ENCODE assay signal across 1 cellular context in the genomic region with DNA sequence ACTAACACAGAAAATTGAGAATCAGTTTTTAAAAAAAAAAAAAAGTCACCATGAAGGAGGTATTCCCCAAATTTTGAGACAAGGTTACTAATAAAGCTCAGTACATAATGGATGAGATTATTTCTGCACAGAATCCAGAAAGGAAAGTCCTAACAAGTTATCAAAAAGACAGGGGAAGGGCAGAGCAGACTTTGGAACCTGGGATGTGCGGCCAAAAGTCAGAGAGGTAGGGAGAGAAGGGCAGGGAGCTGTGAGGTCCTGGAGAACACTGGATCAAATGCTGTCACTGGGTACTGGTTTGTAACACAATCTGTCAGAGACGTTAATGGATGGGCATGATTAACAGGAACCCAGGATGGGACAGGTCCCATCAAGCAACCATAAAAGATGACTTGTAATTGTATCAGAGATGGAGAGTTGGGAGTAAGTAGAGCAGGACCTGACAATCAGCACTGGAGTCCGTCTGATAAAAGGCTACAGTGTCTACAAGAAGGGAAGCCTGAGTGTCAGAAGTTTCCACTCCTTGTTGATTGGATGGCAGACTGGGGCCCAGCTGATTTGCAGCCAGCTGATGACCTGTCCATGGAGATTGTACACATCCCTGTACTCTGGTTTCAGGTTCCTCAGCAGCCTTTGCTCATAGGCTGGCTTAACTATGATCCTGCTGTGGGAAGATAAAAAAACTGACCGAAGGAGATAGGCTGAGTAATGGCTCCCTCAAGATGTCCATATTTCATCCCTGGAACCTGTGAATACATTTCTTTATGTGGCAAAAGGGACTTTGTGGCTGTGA.
TF ChIP-seq lines count a peak whose summit lies in the region.

No MANE protein-coding gene starts in this region.

TF ChIP-seq in SK-N-SH treated with all-trans-retinoic acid at 6 μM for 48 hours, 23 proteins besides CTCF, POLR2A, EP300 and RAD21 (continued from another document):
- TF ChIP-seq, protein P1, sequence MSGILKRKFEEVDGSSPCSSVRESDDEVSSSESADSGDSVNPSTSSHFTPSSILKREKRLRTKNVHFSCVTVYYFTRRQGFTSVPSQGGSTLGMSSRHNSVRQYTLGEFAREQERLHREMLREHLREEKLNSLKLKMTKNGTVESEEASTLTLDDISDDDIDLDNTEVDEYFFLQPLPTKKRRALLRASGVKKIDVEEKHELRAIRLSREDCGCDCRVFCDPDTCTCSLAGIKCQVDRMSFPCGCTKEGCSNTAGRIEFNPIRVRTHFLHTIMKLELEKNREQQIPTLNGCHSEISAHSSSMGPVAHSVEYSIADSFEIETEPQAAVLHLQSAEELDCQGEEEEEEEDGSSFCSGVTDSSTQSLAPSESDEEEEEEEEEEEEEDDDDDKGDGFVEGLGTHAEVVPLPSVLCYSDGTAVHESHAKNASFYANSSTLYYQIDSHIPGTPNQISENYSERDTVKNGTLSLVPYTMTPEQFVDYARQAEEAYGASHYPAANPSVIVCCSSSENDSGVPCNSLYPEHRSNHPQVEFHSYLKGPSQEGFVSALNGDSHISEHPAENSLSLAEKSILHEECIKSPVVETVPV (CRISPR knock-in tag; IDR thresholded peaks at IDR 0.05), result no peak
- TF ChIP-seq TOX (CRISPR knock-in tag; IDR thresholded peaks at IDR 0.05; ENCODE audit: borderline replicate concordance) (no peak), CSDC2 (CRISPR knock-in tag; IDR thresholded peaks at IDR 0.05) (no peak), OSR1 (CRISPR knock-in tag; IDR thresholded peaks at IDR 0.05) (no peak), ZC3H10 (CRISPR knock-in tag; IDR thresholded peaks at IDR 0.05) (no peak), ZFP3 (CRISPR knock-in tag; IDR thresholded peaks at IDR 0.05) (no peak), ZFP30 (CRISPR knock-in tag; IDR thresholded peaks at IDR 0.05) (no peak), ZNF70 (CRISPR knock-in tag; IDR thresholded peaks at IDR 0.05) (no peak)
- TF ChIP-seq, protein P2, sequence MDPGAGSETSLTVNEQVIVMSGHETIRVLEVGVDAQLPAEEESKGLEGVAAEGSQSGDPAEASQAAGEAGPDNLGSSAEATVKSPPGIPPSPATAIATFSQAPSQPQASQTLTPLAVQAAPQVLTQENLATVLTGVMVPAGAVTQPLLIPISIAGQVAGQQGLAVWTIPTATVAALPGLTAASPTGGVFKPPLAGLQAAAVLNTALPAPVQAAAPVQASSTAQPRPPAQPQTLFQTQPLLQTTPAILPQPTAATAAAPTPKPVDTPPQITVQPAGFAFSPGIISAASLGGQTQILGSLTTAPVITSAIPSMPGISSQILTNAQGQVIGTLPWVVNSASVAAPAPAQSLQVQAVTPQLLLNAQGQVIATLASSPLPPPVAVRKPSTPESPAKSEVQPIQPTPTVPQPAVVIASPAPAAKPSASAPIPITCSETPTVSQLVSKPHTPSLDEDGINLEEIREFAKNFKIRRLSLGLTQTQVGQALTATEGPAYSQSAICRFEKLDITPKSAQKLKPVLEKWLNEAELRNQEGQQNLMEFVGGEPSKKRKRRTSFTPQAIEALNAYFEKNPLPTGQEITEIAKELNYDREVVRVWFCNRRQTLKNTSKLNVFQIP (CRISPR knock-in tag; IDR thresholded peaks at IDR 0.05; ENCODE audit: borderline replicate concordance, low read depth), result no peak
